8 cellular contexts compared by ENCODE assay signal in the genomic region with DNA sequence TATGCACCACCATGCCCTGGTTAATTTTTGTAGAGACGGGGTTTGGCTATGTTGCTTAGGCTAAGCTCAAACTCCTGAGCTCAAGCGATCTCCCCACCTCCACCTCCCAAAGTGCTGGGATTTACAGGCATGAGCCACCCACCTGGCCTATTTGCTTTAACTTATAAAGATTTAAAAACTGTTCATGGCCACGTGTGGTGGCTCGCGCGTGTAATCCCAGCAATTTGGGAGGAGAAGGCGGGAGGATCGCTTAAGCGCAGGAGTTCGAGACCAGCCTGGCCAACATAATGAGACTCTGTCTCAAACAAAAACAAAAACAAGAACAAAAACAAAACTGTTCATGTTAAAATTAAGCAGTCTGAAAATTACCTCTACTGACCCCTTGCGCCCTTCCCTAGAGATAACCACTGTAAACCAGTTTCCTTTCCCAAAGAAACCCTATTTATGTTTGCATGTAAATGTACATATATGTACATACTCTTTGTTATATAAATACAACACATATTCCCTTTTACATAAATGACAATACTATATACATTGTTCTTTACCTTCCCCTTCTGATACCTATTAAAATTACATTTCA. TPM values are rescaled to one million over a fixed set of nuclear protein-coding genes. Genes with fewer than 3 reads are reported as not detected.
DNase-seq lines count a peak whose midpoint lies in the region; ATAC-seq and TF ChIP-seq lines count a peak whose summit lies in the region.

No MANE protein-coding gene starts in this region.

- H3K27me3 ChIP-seq in ACC112 (ENCODE audit: insufficient read depth, low read length) = no peaks in the 10 kb centered on the region
- no peaks in the 10 kb centered on the region for H3K27me3 ChIP-seq in HAP-1 (ENCODE audit: low read depth)
- no peaks in the 10 kb centered on the region for H3K27me3 ChIP-seq in kidney epithelial cell (ENCODE audit: control insufficient read depth, insufficient read depth, low read length)

- H3K4me1 Mint-ChIP-seq in activated T-helper 2 cell treated with anti-CD3 and anti-CD28 coated beads, Interferon-gamma antibody, Interleukin-2, Interleukin-4, amounts not matched to agents 10 μg/mL and 5 μg/mL and 100 μg/mL, durations not matched to agents 14 hours and 24 hours and 36 hours (ENCODE audit: low read depth) = peaks cover 31% of the 10 kb centered on the region

- no peaks in the 10 kb centered on the region for H3K9me3 ChIP-seq in HAP-1

- no peak for TF ChIP-seq CTCF in kidney epithelial cell (IDR thresholded peaks at IDR 0.05; ENCODE audit: insufficient read depth, low read length, poor library complexity, severe bottlenecking)

- intact Hi-C loops in activated T-helper 2 cell treated with anti-CD3 and anti-CD28 coated beads, Interferon-gamma antibody, Interleukin-2, Interleukin-4, amounts not matched to agents 10 μg/mL and 5 μg/mL and 100 μg/mL, durations not matched to agents 14 hours and 24 hours and 36 hours (cut with micrococcal nuclease) = loop anchor here (2.0 kb wide), 1 partner anchor 201 kb away; a partner anchor contains a TSS
- intact Hi-C loops in left colon (cut with DNase I, micrococcal nuclease) = no loop called here

- no peak overlapping the region for H3K27ac ChIP-seq in ACC112 (ENCODE audit: low read depth, low read length)

- DNase-seq in HAP-1 (ENCODE audit: low spot score in 2 of 2) (peak in 1 of 2 experiments; percentile 15), kidney epithelial cell (ENCODE audit: low read depth) (no peak), left colon (no peak)
- DNase-seq in activated T-helper 2 cell treated with anti-CD3 and anti-CD28 coated beads, Interferon-gamma antibody, Interleukin-2, Interleukin-4, amounts not matched to agents 10 μg/mL and 5 μg/mL and 100 μg/mL, durations not matched to agents 14 hours and 24 hours and 36 hours (ENCODE audit: low spot score) = no peak

- H3K9me3 Mint-ChIP-seq in activated T-helper 2 cell treated with anti-CD3 and anti-CD28 coated beads, Interferon-gamma antibody, Interleukin-2, Interleukin-4, amounts not matched to agents 10 μg/mL and 5 μg/mL and 100 μg/mL, durations not matched to agents 14 hours and 24 hours and 36 hours = no peaks in the 10 kb centered on the region

- no peak overlapping the region for H2AFZ ChIP-seq in ACC112 (ENCODE audit: low read length, unreplicated experiment)

- in situ Hi-C loops in HAP-1 (cut with MboI; ENCODE audit: low sequenced_read_pairs) = no loop called here

- peaks cover 75% of the 10 kb centered on the region for H3K79me2 ChIP-seq in ACC112 (ENCODE audit: control insufficient read depth, insufficient read depth, low read length, unreplicated experiment)

- H3K27ac Mint-ChIP-seq in activated T-helper 2 cell treated with anti-CD3 and anti-CD28 coated beads, Interferon-gamma antibody, Interleukin-2, Interleukin-4, amounts not matched to agents 10 μg/mL and 5 μg/mL and 100 μg/mL, durations not matched to agents 14 hours and 24 hours and 36 hours = peak overlapping the region; percentile 97

- no peaks in the 10 kb centered on the region for H3K27me3 Mint-ChIP-seq in activated T-helper 2 cell treated with anti-CD3 and anti-CD28 coated beads, Interferon-gamma antibody, Interleukin-2, Interleukin-4, amounts not matched to agents 10 μg/mL and 5 μg/mL and 100 μg/mL, durations not matched to agents 14 hours and 24 hours and 36 hours (ENCODE audit: low read depth)

- ATAC-seq in HG03135 (IDR thresholded peaks at IDR 0.05; ENCODE audit: unreplicated experiment) = no peak
- no peak for ATAC-seq in esophagus mucosa
- ATAC-seq in left colon = no peak
- no peak for ATAC-seq in HG03565 (IDR thresholded peaks at IDR 0.05; ENCODE audit: unreplicated experiment)

- H3K4me1 ChIP-seq in ACC112 (ENCODE audit: control insufficient read depth, insufficient read depth, low read length, unreplicated experiment) (peaks cover 18% of the 10 kb centered on the region), HAP-1 (peaks cover 12% of the 10 kb centered on the region)

- peaks cover 45% of the 10 kb centered on the region for H3K36me3 Mint-ChIP-seq in activated T-helper 2 cell treated with anti-CD3 and anti-CD28 coated beads, Interferon-gamma antibody, Interleukin-2, Interleukin-4, amounts not matched to agents 10 μg/mL and 5 μg/mL and 100 μg/mL, durations not matched to agents 14 hours and 24 hours and 36 hours (ENCODE audit: low read depth)

- peak overlapping the region; percentile 96 for H3K4me3 Mint-ChIP-seq in activated T-helper 2 cell treated with anti-CD3 and anti-CD28 coated beads, Interferon-gamma antibody, Interleukin-2, Interleukin-4, amounts not matched to agents 10 μg/mL and 5 μg/mL and 100 μg/mL, durations not matched to agents 14 hours and 24 hours and 36 hours (ENCODE audit: low read depth)

- peaks cover 18% of the 10 kb centered on the region for H3K36me3 ChIP-seq in ACC112 (ENCODE audit: insufficient read depth, low read length)
- peaks cover 33% of the 10 kb centered on the region for H3K36me3 ChIP-seq in HAP-1 (replicated peaks)
- peaks cover 2% of the 10 kb centered on the region for H3K36me3 ChIP-seq in kidney epithelial cell (ENCODE audit: control insufficient read depth, insufficient read depth, low read length)

- H3K4me3 ChIP-seq in ACC112 (ENCODE audit: low read depth, low read length) (peak overlapping the region; percentile 97), HAP-1 (peak overlapping the region; percentile 89), kidney epithelial cell (ENCODE audit: low read depth, low read length) (peak overlapping the region; percentile 81)

RNA-seq across cellular contexts. Expression of a gene that starts 1.5 kb away (rescaled TPM):
- total RNA-seq in activated T-helper 2 cell treated with anti-CD3 and anti-CD28 coated beads, Interferon-gamma antibody, Interleukin-2, Interleukin-4, amounts not matched to agents 10 μg/mL and 5 μg/mL and 100 μg/mL, durations not matched to agents 14 hours and 24 hours and 36 hours = 59.8 and 60.1 TPM in 2 replicates
- total RNA-seq in kidney epithelial cell (19.5 and 25.9 TPM in 2 replicates), esophagus mucosa (15.6 TPM), left colon (10 to 100 TPM; 26.3 to 33.2 TPM)

RNA-seq across cellular contexts. Expression of a gene that starts 1.5 kb away (rescaled TPM):
- 58.0 and 63.2 TPM in 2 replicates for total RNA-seq in activated T-helper 2 cell treated with anti-CD3 and anti-CD28 coated beads, Interferon-gamma antibody, Interleukin-2, Interleukin-4, amounts not matched to agents 10 μg/mL and 5 μg/mL and 100 μg/mL, durations not matched to agents 14 hours and 24 hours and 36 hours
- total RNA-seq in kidney epithelial cell (66.9 and 67.2 TPM in 2 replicates), esophagus mucosa (49.7 TPM), left colon (10 to 100 TPM; 38.4 to 53.9 TPM)

RNA-seq across cellular contexts. Expression of a gene that starts 1.8 kb away (rescaled TPM):
- total RNA-seq in activated T-helper 2 cell treated with anti-CD3 and anti-CD28 coated beads, Interferon-gamma antibody, Interleukin-2, Interleukin-4, amounts not matched to agents 10 μg/mL and 5 μg/mL and 100 μg/mL, durations not matched to agents 14 hours and 24 hours and 36 hours = 24.7 and 28.0 TPM in 2 replicates
- total RNA-seq in kidney epithelial cell (25.9 and 26.0 TPM in 2 replicates), esophagus mucosa (14.0 TPM), left colon (10 to 100 TPM; 17.2 to 17.8 TPM)

RNA-seq across cellular contexts. Expression of a gene that starts 35.2 kb away (rescaled TPM):
- 10.0 and 10.1 TPM in 2 replicates for total RNA-seq in activated T-helper 2 cell treated with anti-CD3 and anti-CD28 coated beads, Interferon-gamma antibody, Interleukin-2, Interleukin-4, amounts not matched to agents 10 μg/mL and 5 μg/mL and 100 μg/mL, durations not matched to agents 14 hours and 24 hours and 36 hours
- total RNA-seq in kidney epithelial cell (7.5 and 9.4 TPM in 2 replicates), esophagus mucosa (5.2 TPM), left colon (10 to 100 TPM; 20.3 to 26.3 TPM)

RNA-seq across cellular contexts. Expression of a gene that starts 47.1 kb away (rescaled TPM):
- total RNA-seq in activated T-helper 2 cell treated with anti-CD3 and anti-CD28 coated beads, Interferon-gamma antibody, Interleukin-2, Interleukin-4, amounts not matched to agents 10 μg/mL and 5 μg/mL and 100 μg/mL, durations not matched to agents 14 hours and 24 hours and 36 hours = 0.14 and 0.16 TPM in 2 replicates
- total RNA-seq in kidney epithelial cell (27.6 and 28.6 TPM in 2 replicates), esophagus mucosa (25.7 TPM), left colon (10 to 100 TPM; 56.0 to 56.6 TPM)
